In genomic region chr13:67630640-67631039, GRCh38 we compare ENCODE assay signal across 1 cellular context.
TF ChIP-seq lines count a peak whose summit lies in the region.

No MANE protein-coding gene starts in this region.

TF ChIP-seq in GM23338, 12 proteins besides CTCF, POLR2A, EP300 and RAD21 (continued from another document):
- TF ChIP-seq ETS1 (IDR thresholded peaks at IDR 0.05) = no peak
- TF ChIP-seq, protein P1, sequence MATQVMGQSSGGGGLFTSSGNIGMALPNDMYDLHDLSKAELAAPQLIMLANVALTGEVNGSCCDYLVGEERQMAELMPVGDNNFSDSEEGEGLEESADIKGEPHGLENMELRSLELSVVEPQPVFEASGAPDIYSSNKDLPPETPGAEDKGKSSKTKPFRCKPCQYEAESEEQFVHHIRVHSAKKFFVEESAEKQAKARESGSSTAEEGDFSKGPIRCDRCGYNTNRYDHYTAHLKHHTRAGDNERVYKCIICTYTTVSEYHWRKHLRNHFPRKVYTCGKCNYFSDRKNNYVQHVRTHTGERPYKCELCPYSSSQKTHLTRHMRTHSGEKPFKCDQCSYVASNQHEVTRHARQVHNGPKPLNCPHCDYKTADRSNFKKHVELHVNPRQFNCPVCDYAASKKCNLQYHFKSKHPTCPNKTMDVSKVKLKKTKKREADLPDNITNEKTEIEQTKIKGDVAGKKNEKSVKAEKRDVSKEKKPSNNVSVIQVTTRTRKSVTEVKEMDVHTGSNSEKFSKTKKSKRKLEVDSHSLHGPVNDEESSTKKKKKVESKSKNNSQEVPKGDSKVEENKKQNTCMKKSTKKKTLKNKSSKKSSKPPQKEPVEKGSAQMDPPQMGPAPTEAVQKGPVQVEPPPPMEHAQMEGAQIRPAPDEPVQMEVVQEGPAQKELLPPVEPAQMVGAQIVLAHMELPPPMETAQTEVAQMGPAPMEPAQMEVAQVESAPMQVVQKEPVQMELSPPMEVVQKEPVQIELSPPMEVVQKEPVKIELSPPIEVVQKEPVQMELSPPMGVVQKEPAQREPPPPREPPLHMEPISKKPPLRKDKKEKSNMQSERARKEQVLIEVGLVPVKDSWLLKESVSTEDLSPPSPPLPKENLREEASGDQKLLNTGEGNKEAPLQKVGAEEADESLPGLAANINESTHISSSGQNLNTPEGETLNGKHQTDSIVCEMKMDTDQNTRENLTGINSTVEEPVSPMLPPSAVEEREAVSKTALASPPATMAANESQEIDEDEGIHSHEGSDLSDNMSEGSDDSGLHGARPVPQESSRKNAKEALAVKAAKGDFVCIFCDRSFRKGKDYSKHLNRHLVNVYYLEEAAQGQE (IDR thresholded peaks at IDR 0.05; ENCODE audit: unreplicated experiment) = no peak
